ENCODE assay signal across 2 cellular contexts in genomic region chr11:123798513-123799252, GRCh38.
TF ChIP-seq lines count a peak whose summit lies in the region.

No MANE protein-coding gene starts in this region.

TF ChIP-seq in GM12891, 5 proteins besides CTCF, POLR2A, EP300 and RAD21 (continued from another document):
- TF ChIP-seq SPI1 (IDR thresholded peaks at IDR 0.05; ENCODE audit: low read depth, low read length), result 0 out of 2 replicates have a peak, but pooled peaks have one; percentile 11
TF ChIP-seq in GM12891: peak in this region for 1.

TF ChIP-seq in IMR-90, 13 proteins besides CTCF, POLR2A, EP300 and RAD21 (continued from another document):
- no peak for TF ChIP-seq ELK1 (IDR thresholded peaks at IDR 0.05; ENCODE audit: borderline replicate concordance, low read depth, low read length)
- TF ChIP-seq CEBPB (IDR thresholded peaks at IDR 0.05; ENCODE audit: low read depth, low read length), result 0 out of 2 replicates have a peak, but pooled peaks have one; percentile 1
- no peak for TF ChIP-seq FOS (IDR thresholded peaks at IDR 0.05; ENCODE audit: low read depth, low read length)
